In the genomic region with DNA sequence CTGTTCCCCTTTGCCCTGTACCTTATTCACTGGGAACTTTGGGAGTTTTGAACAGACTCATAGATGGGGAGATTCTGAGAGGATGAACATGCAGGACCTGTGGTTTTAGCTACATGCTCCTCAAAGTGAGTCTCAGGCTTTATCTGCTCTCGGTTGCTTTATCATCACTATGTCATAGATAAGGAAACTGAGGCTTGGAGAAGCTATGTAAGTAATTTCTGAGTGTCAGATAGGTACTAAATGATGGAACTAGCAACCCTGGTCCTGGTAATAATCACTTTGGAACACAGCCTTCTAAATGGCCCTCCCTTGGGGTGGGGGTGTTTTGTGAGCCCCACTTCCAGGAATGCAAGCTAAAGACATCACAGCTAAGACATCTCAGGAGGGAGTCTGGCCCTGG, we compare ENCODE assay signal across 2 cellular contexts.
"Had no signal": no experiment of that assay in that cellular context is flagged by ENCODE, and none has a peak within 500 bp of the region (broad histone marks: within the 10 kb centered on the region; RNA-seq: fewer than 3 reads in every experiment).

No MANE protein-coding gene starts in this region.

- H3K4me3 ChIP-seq: GM23338 had no signal

- DNase-seq: HCEC 1CT had no signal

- H3K4me2 ChIP-seq: GM23338 had no signal
